Comparison of ENCODE assay signal across 8 cellular contexts in genomic region chr1:116737020-116737854, GRCh38. TPM values are rescaled to one million over a fixed set of nuclear protein-coding genes. Genes with fewer than 3 reads are reported as not detected.
DNase-seq lines count a peak whose midpoint lies in the region; ATAC-seq, FAIRE-seq and TF ChIP-seq lines count a peak whose summit lies in the region.

No MANE protein-coding gene starts in this region.

- H4K20me1 ChIP-seq in PC-3 (ENCODE audit: low read length) (no peaks in the 10 kb centered on the region), osteoblast (ENCODE audit: insufficient read depth, low read length) (no peaks in the 10 kb centered on the region)

- intact Hi-C loops in PC-3 (cut with micrococcal nuclease) = loop anchor here (1.0 to 10.0 kb wide), 5 partner anchors 144 to 322 kb away; partner anchors contain the start of gene CD58

- no peak overlapping the region for H3K4me3 ChIP-seq in BE2C (ENCODE audit: low read depth, low read length)
- H3K4me3 ChIP-seq in PC-3 (ENCODE audit: low read length) = no peak overlapping the region
- H3K4me3 ChIP-seq in fibroblast of the aortic adventitia (ENCODE audit: low read depth, low read length) = no peak overlapping the region
- no peak overlapping the region for H3K4me3 ChIP-seq in osteoblast (ENCODE audit: insufficient read depth, low read length)
- H3K4me3 ChIP-seq in tibial nerve = no peak overlapping the region

- H3F3A ChIP-seq in PC-3 (ENCODE audit: low read length, unreplicated experiment) = no peaks in the 10 kb centered on the region

- no peak overlapping the region for H2AFZ ChIP-seq in PC-3 (ENCODE audit: low read length)
- no peak overlapping the region for H2AFZ ChIP-seq in osteoblast (ENCODE audit: low read length)

- no peaks in the 10 kb centered on the region for H3K9me2 ChIP-seq in PC-3 (replicated peaks; ENCODE audit: low read length)

- peak; percentile 41 for TF ChIP-seq POLR2A in GM19099 (IDR thresholded peaks at IDR 0.05; ENCODE audit: extremely low read depth, insufficient read length, low read depth)
- TF ChIP-seq POLR2A in tibial nerve (IDR thresholded peaks at IDR 0.05) = no peak

- H3K79me2 ChIP-seq in PC-3 (ENCODE audit: low read length) (no peaks in the 10 kb centered on the region), osteoblast (ENCODE audit: insufficient read depth, low read length) (no peaks in the 10 kb centered on the region)

- H3K4me2 ChIP-seq in PC-3 (ENCODE audit: low read length) (no peak overlapping the region), osteoblast (ENCODE audit: insufficient read depth, low read length) (no peak overlapping the region)

- DNase-seq in BE2C (peak; percentile 66), HTR-8/SVneo (ENCODE audit: insufficient read length, low spot score) (peak; percentile 45), PC-3 (peak; percentile 68), activated T-helper 1 cell treated with Interleukin-2 at 50 U/mL for 16 hours (ENCODE audit: low read depth) (peak; percentile 60), fibroblast of the aortic adventitia (ENCODE audit: low read depth) (peak; percentile 74), osteoblast (ENCODE audit: insufficient read length, low spot score, missing footprints) (peak; percentile 88), tibial nerve (ENCODE audit: low spot score in 2 of 2) (peak in 1 of 2 donors; percentile 36)

- H3K27ac ChIP-seq in PC-3 (ENCODE audit: low read length) (no peak overlapping the region), osteoblast (ENCODE audit: low read depth, low read length) (no peak overlapping the region), tibial nerve (peak overlapping the region in 1 of 4 donors; percentile 60)

- H3K9me3 ChIP-seq in BE2C (no peaks in the 10 kb centered on the region), PC-3 (ENCODE audit: low read length) (no peaks in the 10 kb centered on the region), osteoblast (ENCODE audit: low read depth, low read length) (no peaks in the 10 kb centered on the region), tibial nerve (peaks cover 0 to 5% (median 0%) of the 10 kb centered on the region in 4 donors)

- H3K27me3 ChIP-seq in BE2C (no peaks in the 10 kb centered on the region), PC-3 (ENCODE audit: low read length) (no peaks in the 10 kb centered on the region), osteoblast (ENCODE audit: insufficient read depth, low read length) (no peaks in the 10 kb centered on the region), tibial nerve (no peaks in the 10 kb centered on the region)

- no peak for TF ChIP-seq EP300 in tibial nerve (IDR thresholded peaks at IDR 0.05)

- CTCF ChIA-PET in PC-3 (lab: Charles Lee) = interaction anchor here (0.6 to 1.5 kb wide), 3 partner anchors 163 to 347 kb away, joined by 3 to 5 read pairs (median 4); no protein-coding TSS in a partner anchor

- no peak overlapping the region for H3K9ac ChIP-seq in PC-3 (ENCODE audit: low read length)

- POLR2A ChIA-PET in PC-3 (lab: Charles Lee; ENCODE audit: unreplicated experiment) = no interaction called here

- peak; percentile 59; the same call in 1 of the 2 replicates for ATAC-seq in PC-3

- 51 to 53% methylated on average over 8 of the region's 8 CpGs for WGBS in tibial nerve, 2 donors

- H3K36me3 ChIP-seq in BE2C = no peaks in the 10 kb centered on the region
- no peaks in the 10 kb centered on the region for H3K36me3 ChIP-seq in PC-3 (ENCODE audit: low read depth, low read length)
- H3K36me3 ChIP-seq in osteoblast (ENCODE audit: insufficient read depth, low read length) = no peaks in the 10 kb centered on the region
- no peaks in the 10 kb centered on the region for H3K36me3 ChIP-seq in tibial nerve

- no TSS peak for BruUV-seq in PC-3 (replicated peaks; lab: Mats Ljungman, UMichigan)

- TF ChIP-seq CTCF in BE2C (IDR thresholded peaks at IDR 0.05; ENCODE audit: low read depth, low read length) (peak; percentile 93), PC-3 (conservative IDR thresholded peaks at IDR 0.05; ENCODE audit: low read depth, low read length) (peak; percentile 89), fibroblast of the aortic adventitia (IDR thresholded peaks at IDR 0.05; ENCODE audit: insufficient read depth, low read length) (peak; percentile 92), osteoblast (IDR thresholded peaks at IDR 0.05; ENCODE audit: extremely low read depth, low read depth, low read length) (peak; percentile 90), tibial nerve (IDR thresholded peaks at IDR 0.05) (peak; percentile 56 to 73 (median 66))

- H3K4me1 ChIP-seq in BE2C (no peaks in the 10 kb centered on the region), PC-3 (ENCODE audit: insufficient read depth, low read length) (no peaks in the 10 kb centered on the region), osteoblast (ENCODE audit: insufficient read depth, low read length) (no peaks in the 10 kb centered on the region), tibial nerve (no peaks in the 10 kb centered on the region)

- no peak for FAIRE-seq in HTR-8/SVneo (lab: Jason Lieb, UNC)

RNA-seq across cellular contexts. Expression of gene CD2, which starts 17.0 kb away (rescaled TPM):
- not detected for polyA plus RNA-seq in BE2C (2012; ENCODE audit: insufficient read depth, insufficient read length, low read depth)
- total RNA-seq in PC-3 (2014; rRNA removed) (not detected in 2 replicates), fibroblast of the aortic adventitia (ENCODE audit: low replicate concordance) (0.65 TPM in 1 of 2 replicates, not detected in the other), osteoblast (not detected in 2 replicates), tibial nerve (1 to 10 TPM in 2 of 4 donors, under 1 TPM in 1, not detected in 1; 0.60 to 5.1 (median 1.5) TPM)
